In genomic region chr22:48972979-48973693, GRCh38 we compare ENCODE assay signal across 14 cellular contexts.
DNase-seq lines count a peak whose midpoint lies in the region; ATAC-seq and TF ChIP-seq lines count a peak whose summit lies in the region.
"Had no signal": no experiment of that assay in that cellular context is flagged by ENCODE, and none has a peak within 500 bp of the region (broad histone marks: within the 10 kb centered on the region; RNA-seq: fewer than 3 reads in every experiment).

No MANE protein-coding gene starts in this region.

- no peak for TF ChIP-seq CTCF in osteocyte (IDR thresholded peaks at IDR 0.05)

- H3K4me3 Mint-ChIP-seq in osteocyte (ENCODE audit: unreplicated experiment) (no peak overlapping the region), immature natural killer cell (no peak overlapping the region)
- H3K4me3 Mint-ChIP-seq: CD4-positive, CD25-positive, alpha-beta regulatory T cell; HFFc6 had no signal

- H3K36me3 Mint-ChIP-seq in osteocyte (ENCODE audit: unreplicated experiment) (no peaks in the 10 kb centered on the region), immature natural killer cell (no peaks in the 10 kb centered on the region)
- H3K36me3 Mint-ChIP-seq: CD4-positive, CD25-positive, alpha-beta regulatory T cell had no signal

- intact Hi-C loops in cardiac septum (cut with DNase I) (no loop called here), Right ventricle myocardium inferior (cut with DNase I) (no loop called here)

- H3K4me1 Mint-ChIP-seq in osteocyte (ENCODE audit: unreplicated experiment) (no peaks in the 10 kb centered on the region), immature natural killer cell (no peaks in the 10 kb centered on the region)
- H3K4me1 Mint-ChIP-seq: CD4-positive, CD25-positive, alpha-beta regulatory T cell had no signal

- peaks cover 4% of the 10 kb centered on the region for H3K27me3 Mint-ChIP-seq in osteocyte (ENCODE audit: unreplicated experiment)
- H3K27me3 Mint-ChIP-seq in immature natural killer cell (ENCODE audit: low read depth in 3 of 3) = peaks cover 2 to 6% (median 3%) of the 10 kb centered on the region in 3 donors
- H3K27me3 Mint-ChIP-seq: CD4-positive, CD25-positive, alpha-beta regulatory T cell had no signal

- ATAC-seq in Right ventricle myocardium inferior = no peak
- ATAC-seq in left lobe of liver = no peak
- no peak for ATAC-seq in GM18861 (IDR thresholded peaks at IDR 0.05; ENCODE audit: unreplicated experiment)
- ATAC-seq: HepG2 had no signal

- H3K9me3 Mint-ChIP-seq in osteocyte (ENCODE audit: unreplicated experiment) = no peaks in the 10 kb centered on the region
- H3K9me3 Mint-ChIP-seq in immature natural killer cell = no peaks in the 10 kb centered on the region
- H3K9me3 Mint-ChIP-seq: CD4-positive, CD25-positive, alpha-beta regulatory T cell had no signal

- H3K27ac Mint-ChIP-seq in osteocyte (ENCODE audit: unreplicated experiment) (no peak overlapping the region), immature natural killer cell (no peak overlapping the region)
- H3K27ac Mint-ChIP-seq: CD4-positive, CD25-positive, alpha-beta regulatory T cell; HFFc6 had no signal

- DNase-seq in cardiac septum (ENCODE audit: low spot score) (peak; percentile 67), Right ventricle myocardium inferior (ENCODE audit: missing footprints) (no peak), left lobe of liver (ENCODE audit: low spot score) (peak; percentile 24), osteocyte (ENCODE audit: extremely low spot score, unreplicated experiment) (peak; percentile 63), immature natural killer cell (no peak), NCI-H2227 (lab: John Stamatoyannopoulos, UW; ENCODE audit: unreplicated experiment) (no peak)
- DNase-seq: ACHN; CD4-positive, CD25-positive, alpha-beta regulatory T cell; DMS53; GF-D8; HCEC 1CT; HFFc6 had no signal

Comparison
In these comparisons a context has a peak if more than half of its experiments do, and no peak if none do; other contexts are left out.
1. DNase-seq: peak in cardiac septum (single experiment), left lobe of liver (single experiment) and osteocyte (single experiment); none in Right ventricle myocardium inferior (single experiment), immature natural killer cell (0 of 3) and NCI-H2227 (single experiment).